ENCODE assay signal across 17 cellular contexts in the genomic region with DNA sequence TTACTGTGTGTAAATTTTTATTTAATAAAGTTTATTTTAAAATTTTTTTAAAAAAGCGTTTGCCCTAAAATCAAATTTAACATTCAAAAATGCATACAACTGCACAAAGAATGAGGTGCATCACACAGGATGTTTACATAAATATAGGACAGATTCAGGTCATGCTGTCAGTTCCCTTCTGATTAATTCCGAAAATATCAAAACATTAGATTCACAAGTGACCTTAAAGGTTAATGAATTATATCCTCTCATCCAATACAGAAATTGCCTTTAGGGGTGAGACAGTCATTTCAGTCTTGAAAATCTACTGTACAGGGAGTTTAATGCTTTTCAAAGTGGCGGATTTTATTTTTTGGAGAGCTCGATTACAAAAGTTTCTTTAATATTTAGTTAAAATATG.
DNase-seq lines count a peak whose midpoint lies in the region; ATAC-seq, FAIRE-seq and TF ChIP-seq lines count a peak whose summit lies in the region.
"Had no signal": no experiment of that assay in that cellular context is flagged by ENCODE, and none has a peak within 500 bp of the region (broad histone marks: within the 10 kb centered on the region; RNA-seq: fewer than 3 reads in every experiment).

No MANE protein-coding gene starts in this region.

- POLR2A ChIA-PET in GM12878 (lab: Charles Lee): no interaction called here

- TF ChIP-seq CTCF in GM12878 (IDR thresholded peaks at IDR 0.05 in 2 of 3, conservative IDR thresholded peaks at IDR 0.05 in 1 of 3; ENCODE audit: control insufficient read depth in 2 of 3, extremely low read depth in 1 of 3, insufficient read depth in 1 of 3, low read depth in 3 of 3, low read length in 3 of 3) (no peak), mesothelial cell of epicardium (IDR thresholded peaks at IDR 0.05; ENCODE audit: unreplicated experiment) (no peak)

- H3K9ac ChIP-seq in GM12878 (ENCODE audit: control insufficient read depth, insufficient read depth, low read length): no peak overlapping the region
- H3K9ac ChIP-seq: BLaER1 treated with 17β-estradiol and CSF1 and Interleukin-3, amounts not matched to agents 10 nM and 100 nM; KMS-11 had no signal

- no peak overlapping the region for H3K4me2 ChIP-seq in GM12878 (ENCODE audit: control insufficient read depth, insufficient read depth)
- H3K4me2 ChIP-seq: BLaER1 treated with 17β-estradiol and CSF1 and Interleukin-3, amounts not matched to agents 10 nM and 100 nM; KMS-11 had no signal

- FAIRE-seq in GM12878 (lab: Jason Lieb, UNC): no peak
- FAIRE-seq: GM12892, HepG2, HTR-8/SVneo had no signal

- no peaks in the 10 kb centered on the region for H3K4me1 ChIP-seq in GM12878 (ENCODE audit: control insufficient read depth, insufficient read depth, low read length)
- H3K4me1 ChIP-seq: BLaER1 treated with 17β-estradiol and CSF1 and Interleukin-3, amounts not matched to agents 10 nM and 100 nM had no signal

- intact Hi-C loops in GM12878 (cut with micrococcal nuclease; ENCODE audit: unreplicated experiment): no loop called here

- no TSS peak for BruUV-seq in GM12878 (replicated peaks; lab: Mats Ljungman, UMichigan)

- H3K27me3 Mint-ChIP-seq in mesothelial cell of epicardium (ENCODE audit: low read depth): no peaks in the 10 kb centered on the region
- H3K27me3 Mint-ChIP-seq: CD4-positive, CD25-positive, alpha-beta regulatory T cell had no signal

- peaks cover 40% of the 10 kb centered on the region for H3K9me3 Mint-ChIP-seq in mesothelial cell of epicardium

- TF ChIP-seq RAD21 in GM12878 (IDR thresholded peaks at IDR 0.05; ENCODE audit: insufficient read depth, low read depth, low read length): no peak

- no peaks in the 10 kb centered on the region for H3K27me3 ChIP-seq in GM12878 (replicated peaks in 1 of 2; ENCODE audit: control insufficient read depth in 2 of 2, insufficient read depth in 2 of 2, low read length in 1 of 2)

- no peak overlapping the region for H3K4me3 ChIP-seq in GM12878
- H3K4me3 ChIP-seq: BLaER1 treated with 17β-estradiol and CSF1 and Interleukin-3, amounts not matched to agents 10 nM and 100 nM had no signal

- no peaks in the 10 kb centered on the region for H3K36me3 ChIP-seq in GM12878 (ENCODE audit: control insufficient read depth in 2 of 2, insufficient read depth in 2 of 2, low read length in 1 of 2)
- H3K36me3 ChIP-seq: BLaER1 treated with 17β-estradiol and CSF1 and Interleukin-3, amounts not matched to agents 10 nM and 100 nM had no signal

- DNase-seq in ELR (ENCODE audit: low read depth): peak; percentile 49
- no peak for DNase-seq in GM12878 (ENCODE audit: low read depth, low spot score)
- DNase-seq in NCI-H1930 (lab: John Stamatoyannopoulos, UW): no peak
- DNase-seq in NCI-H1694 treated with DMSO at 0.1 percent for 48 hours (lab: John Stamatoyannopoulos, UW): no peak
- DNase-seq in mesothelial cell of epicardium (ENCODE audit: low spot score in 2 of 2, unreplicated experiment in 2 of 2): no peak
- no peak for DNase-seq in NCI-H510A treated with DMSO at 0.1 percent for 48 hours (lab: John Stamatoyannopoulos, UW)
- DNase-seq: ACHN; CD4-positive, CD25-positive, alpha-beta regulatory T cell; DMS53 had no signal

- no peak for TF ChIP-seq EP300 in GM12878 (IDR thresholded peaks at IDR 0.05; ENCODE audit: borderline replicate concordance in 1 of 2, control insufficient read depth in 1 of 2, low read depth in 2 of 2, low read length in 2 of 2)

- no peak overlapping the region for H2AFZ ChIP-seq in GM12878 (ENCODE audit: control insufficient read depth, low read depth, low read length)

- no peaks in the 10 kb centered on the region for H4K20me1 ChIP-seq in GM12878 (ENCODE audit: control insufficient read depth, insufficient read depth)
- H4K20me1 ChIP-seq: BLaER1 treated with 17β-estradiol and CSF1 and Interleukin-3, amounts not matched to agents 10 nM and 100 nM had no signal

- H3K36me3 Mint-ChIP-seq in mesothelial cell of epicardium: no peaks in the 10 kb centered on the region
- H3K36me3 Mint-ChIP-seq: CD4-positive, CD25-positive, alpha-beta regulatory T cell had no signal

- no peaks in the 10 kb centered on the region for H3K79me2 ChIP-seq in GM12878 (ENCODE audit: control insufficient read depth, insufficient read depth, low read length)

- H3K27ac ChIP-seq in GM12878 (ENCODE audit: control insufficient read depth, insufficient read depth): no peak overlapping the region
- H3K27ac ChIP-seq: BLaER1 treated with 17β-estradiol and CSF1 and Interleukin-3, amounts not matched to agents 10 nM and 100 nM; KMS-11 had no signal

- no peaks in the 10 kb centered on the region for H3K9me3 ChIP-seq in GM12878 (replicated peaks; ENCODE audit: control insufficient read depth, insufficient read depth, low read length)
- H3K9me3 ChIP-seq: BLaER1 treated with 17β-estradiol and CSF1 and Interleukin-3, amounts not matched to agents 10 nM and 100 nM had no signal

- CTCF ChIA-PET in GM12878 (lab: Yijun Ruan, JAX): interaction anchor here (0.8 to 4.6 kb wide), 9 partner anchors 10 to 242 kb away, joined by 3 to 21 read pairs (median 4); no protein-coding TSS in a partner anchor

- in situ Hi-C loops in GM12878 (cut with MboI): no loop called here

- TF ChIP-seq POLR2A in GM12878 (IDR thresholded peaks at IDR 0.05; ENCODE audit: low read depth, low read length): no peak

- peak; percentile 54 for ATAC-seq in HG02884 (IDR thresholded peaks at IDR 0.05; ENCODE audit: unreplicated experiment)
- peak; percentile 69 for ATAC-seq in HG03432 (IDR thresholded peaks at IDR 0.05; ENCODE audit: unreplicated experiment)
- ATAC-seq in GM12878: peak; percentile 80
- ATAC-seq: HCT116, HepG2 had no signal

- RAD21 ChIA-PET in GM12878 (lab: Charles Lee; ENCODE audit: unreplicated experiment): interaction anchor here (0.8 to 2.1 kb wide), 7 partner anchors 8 to 376 kb away, joined by 3 to 11 read pairs (median 4); no protein-coding TSS in a partner anchor

- peaks cover 10% of the 10 kb centered on the region for H3K4me1 Mint-ChIP-seq in mesothelial cell of epicardium
- H3K4me1 Mint-ChIP-seq: CD4-positive, CD25-positive, alpha-beta regulatory T cell had no signal

- H3K4me3 Mint-ChIP-seq in mesothelial cell of epicardium: no peak overlapping the region
- H3K4me3 Mint-ChIP-seq: CD4-positive, CD25-positive, alpha-beta regulatory T cell had no signal

- SMC1A ChIA-PET in GM12878 (lab: Charles Lee; ENCODE audit: uncharacterized antibody, unreplicated experiment): interaction anchor here (0.9 to 3.3 kb wide), 8 partner anchors 8 to 243 kb away, joined by 3 to 21 read pairs (median 6); no protein-coding TSS in a partner anchor

- no peak overlapping the region for H3K27ac Mint-ChIP-seq in mesothelial cell of epicardium
- H3K27ac Mint-ChIP-seq: CD4-positive, CD25-positive, alpha-beta regulatory T cell had no signal

- WGBS in GM12878 (ENCODE audit: insufficient coverage, insufficient replicate concordance, low lambda C conversion rate, missing lambda C conversion rate): 55% methylated on average over 4 of the region's 4 CpGs

TF ChIP-seq in GM12878, 131 proteins besides CTCF, POLR2A, EP300 and RAD21:
- no peak for TF ChIP-seq BRCA1 (IDR thresholded peaks at IDR 0.05; ENCODE audit: low read depth, low read length)
- TF ChIP-seq, protein P1, sequence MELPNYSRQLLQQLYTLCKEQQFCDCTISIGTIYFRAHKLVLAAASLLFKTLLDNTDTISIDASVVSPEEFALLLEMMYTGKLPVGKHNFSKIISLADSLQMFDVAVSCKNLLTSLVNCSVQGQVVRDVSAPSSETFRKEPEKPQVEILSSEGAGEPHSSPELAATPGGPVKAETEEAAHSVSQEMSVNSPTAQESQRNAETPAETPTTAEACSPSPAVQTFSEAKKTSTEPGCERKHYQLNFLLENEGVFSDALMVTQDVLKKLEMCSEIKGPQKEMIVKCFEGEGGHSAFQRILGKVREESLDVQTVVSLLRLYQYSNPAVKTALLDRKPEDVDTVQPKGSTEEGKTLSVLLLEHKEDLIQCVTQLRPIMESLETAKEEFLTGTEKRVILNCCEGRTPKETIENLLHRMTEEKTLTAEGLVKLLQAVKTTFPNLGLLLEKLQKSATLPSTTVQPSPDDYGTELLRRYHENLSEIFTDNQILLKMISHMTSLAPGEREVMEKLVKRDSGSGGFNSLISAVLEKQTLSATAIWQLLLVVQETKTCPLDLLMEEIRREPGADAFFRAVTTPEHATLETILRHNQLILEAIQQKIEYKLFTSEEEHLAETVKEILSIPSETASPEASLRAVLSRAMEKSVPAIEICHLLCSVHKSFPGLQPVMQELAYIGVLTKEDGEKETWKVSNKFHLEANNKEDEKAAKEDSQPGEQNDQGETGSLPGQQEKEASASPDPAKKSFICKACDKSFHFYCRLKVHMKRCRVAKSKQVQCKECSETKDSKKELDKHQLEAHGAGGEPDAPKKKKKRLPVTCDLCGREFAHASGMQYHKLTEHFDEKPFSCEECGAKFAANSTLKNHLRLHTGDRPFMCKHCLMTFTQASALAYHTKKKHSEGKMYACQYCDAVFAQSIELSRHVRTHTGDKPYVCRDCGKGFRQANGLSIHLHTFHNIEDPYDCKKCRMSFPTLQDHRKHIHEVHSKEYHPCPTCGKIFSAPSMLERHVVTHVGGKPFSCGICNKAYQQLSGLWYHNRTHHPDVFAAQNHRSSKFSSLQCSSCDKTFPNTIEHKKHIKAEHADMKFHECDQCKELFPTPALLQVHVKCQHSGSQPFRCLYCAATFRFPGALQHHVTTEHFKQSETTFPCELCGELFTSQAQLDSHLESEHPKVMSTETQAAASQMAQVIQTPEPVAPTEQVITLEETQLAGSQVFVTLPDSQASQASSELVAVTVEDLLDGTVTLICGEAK (IDR thresholded peaks at IDR 0.05; ENCODE audit: borderline replicate concordance): peak; percentile 78; the same call in 1 of the 2 replicates
- TF ChIP-seq NR2F1 (conservative IDR thresholded peaks at IDR 0.05): peak; percentile 84
